23 cellular contexts compared by ENCODE assay signal in genomic region chr17:78458739-78459335, GRCh38.
DNase-seq lines count a peak whose midpoint lies in the region; ATAC-seq, FAIRE-seq and TF ChIP-seq lines count a peak whose summit lies in the region.
"Had no signal": no experiment of that assay in that cellular context is flagged by ENCODE, and none has a peak within 500 bp of the region (broad histone marks: within the 10 kb centered on the region; RNA-seq: fewer than 3 reads in every experiment).

No MANE protein-coding gene starts in this region.

- intact Hi-C loops in MCF 10A (cut with micrococcal nuclease), result no loop called here
- intact Hi-C loops in body of pancreas (cut with DNase I), result no loop called here

- H3K4me3 ChIP-seq in GM23338 (no peak overlapping the region), osteoblast (ENCODE audit: insufficient read depth, low read length) (no peak overlapping the region), smooth muscle cell (no peak overlapping the region), body of pancreas (no peak overlapping the region), SK-N-SH (ENCODE audit: low read depth in 2 of 2, low read length in 1 of 2) (no peak overlapping the region)
- H3K4me3 ChIP-seq: cardiac muscle cell, heart right ventricle, spleen, thoracic aorta had no signal

- H3K4me1 ChIP-seq in GM23338 (ENCODE audit: insufficient read depth), result no peaks in the 10 kb centered on the region
- no peaks in the 10 kb centered on the region for H3K4me1 ChIP-seq in osteoblast (ENCODE audit: insufficient read depth, low read length)
- no peaks in the 10 kb centered on the region for H3K4me1 ChIP-seq in smooth muscle cell (ENCODE audit: low read depth)
- H3K4me1 ChIP-seq in body of pancreas, result no peaks in the 10 kb centered on the region
- H3K4me1 ChIP-seq in SK-N-SH (ENCODE audit: control insufficient read depth in 1 of 2, insufficient read depth in 2 of 2, low read depth in 1 of 2, low read length in 1 of 2), result no peaks in the 10 kb centered on the region; a peak in 1 of 4 replicates
- H3K4me1 ChIP-seq: heart right ventricle, spleen had no signal

- H3K36me3 ChIP-seq in GM23338 (ENCODE audit: insufficient read depth) (no peaks in the 10 kb centered on the region; the same call in 1 of the 2 replicates), osteoblast (ENCODE audit: insufficient read depth, low read length) (no peaks in the 10 kb centered on the region), smooth muscle cell (ENCODE audit: low read depth) (no peaks in the 10 kb centered on the region), body of pancreas (replicated peaks in 1 of 2; ENCODE audit: insufficient read depth in 1 of 2, low read depth in 2 of 2) (no peaks in the 10 kb centered on the region), SK-N-SH (replicated peaks in 1 of 2; ENCODE audit: control insufficient read depth in 1 of 2, insufficient read depth in 2 of 2, low read length in 1 of 2) (no peaks in the 10 kb centered on the region)
- H3K36me3 ChIP-seq: cardiac muscle cell, heart right ventricle, spleen, thoracic aorta had no signal

- DNase-seq in GM23338 (ENCODE audit: low spot score) (no peak), NCI-H524 (lab: John Stamatoyannopoulos, UW) (peak; percentile 98 to 99), frontal cortex (ENCODE audit: low spot score in 2 of 2) (peak; percentile 79 to 83), osteoblast (ENCODE audit: insufficient read length, low spot score, missing footprints) (peak; percentile 73), smooth muscle cell (lab: John Stamatoyannopoulos, UW; ENCODE audit: unreplicated experiment) (no peak), MCF 10A (ENCODE audit: unreplicated experiment) (no peak), body of pancreas (no peak), SK-N-SH (no peak)
- DNase-seq: activated CD8-positive, alpha-beta memory T cell treated with anti-CD3 and anti-CD28 coated beads for 24 hours; COR-L47; effector memory CD8-positive, alpha-beta T cell; H9; heart right ventricle; naive thymus-derived CD8-positive, alpha-beta T cell; NCI-H1048; SIG-M5; spleen; T-helper 17 cell had no signal

- H3K27ac Mint-ChIP-seq in GM23338 (no peak overlapping the region), MCF 10A (ENCODE audit: low read depth, unreplicated experiment) (no peak overlapping the region)
- H3K27ac Mint-ChIP-seq: activated naive CD8-positive, alpha-beta T cell; effector memory CD8-positive, alpha-beta T cell; H9; T-helper 17 cell; WTC11 had no signal

- H3K4me3 Mint-ChIP-seq in GM23338 (no peak overlapping the region), MCF 10A (ENCODE audit: unreplicated experiment) (no peak overlapping the region)
- H3K4me3 Mint-ChIP-seq: activated naive CD8-positive, alpha-beta T cell; effector memory CD8-positive, alpha-beta T cell; H9; naive thymus-derived CD8-positive, alpha-beta T cell; T-helper 17 cell; WTC11 had no signal

- no peak for FAIRE-seq in frontal cortex (lab: Jason Lieb, UNC)
- FAIRE-seq: islet of Langerhans had no signal

- H3K9me3 Mint-ChIP-seq in GM23338 (no peaks in the 10 kb centered on the region), MCF 10A (ENCODE audit: unreplicated experiment) (no peaks in the 10 kb centered on the region)
- H3K9me3 Mint-ChIP-seq: effector memory CD8-positive, alpha-beta T cell; H9; naive thymus-derived CD8-positive, alpha-beta T cell; WTC11 had no signal

- H3K27ac ChIP-seq in GM23338 (ENCODE audit: low read depth), result no peak overlapping the region
- H3K27ac ChIP-seq in osteoblast (ENCODE audit: low read depth, low read length), result no peak overlapping the region
- no peak overlapping the region for H3K27ac ChIP-seq in smooth muscle cell (ENCODE audit: low read depth)
- H3K27ac ChIP-seq in body of pancreas, result no peak overlapping the region
- H3K27ac ChIP-seq in SK-N-SH (ENCODE audit: low read depth in 2 of 2, low read length in 1 of 2), result no peak overlapping the region
- H3K27ac ChIP-seq: cardiac muscle cell, heart right ventricle, spleen, thoracic aorta had no signal

- TF ChIP-seq POLR2A in body of pancreas (IDR thresholded peaks at IDR 0.05), result no peak

- POLR2A ChIA-PET in MCF 10A (lab: Yijun Ruan, JAX) (no interaction called here), SK-N-SH (lab: Yijun Ruan, JAX) (no interaction called here)

- H3K36me3 Mint-ChIP-seq in GM23338 (ENCODE audit: low read depth) (no peaks in the 10 kb centered on the region), MCF 10A (ENCODE audit: insufficient read depth, unreplicated experiment) (no peaks in the 10 kb centered on the region)
- H3K36me3 Mint-ChIP-seq: activated naive CD8-positive, alpha-beta T cell; naive thymus-derived CD8-positive, alpha-beta T cell; WTC11 had no signal

- H3K27me3 Mint-ChIP-seq in GM23338 (ENCODE audit: insufficient read depth, low read depth, poor library complexity) (no peaks in the 10 kb centered on the region), MCF 10A (ENCODE audit: insufficient read depth, unreplicated experiment) (no peaks in the 10 kb centered on the region)
- H3K27me3 Mint-ChIP-seq: activated naive CD8-positive, alpha-beta T cell; effector memory CD8-positive, alpha-beta T cell; T-helper 17 cell had no signal

- WGBS in smooth muscle cell (ENCODE audit: low lambda C conversion rate), result 97% methylated on average over 37 of the region's 37 CpGs
- WGBS in body of pancreas, 2 donors, result 85 to 92% methylated on average over 27 to 37 of the region's 37 CpGs
- 87% methylated on average over 25 of the region's 37 CpGs for WGBS in SK-N-SH (ENCODE audit: low lambda C conversion rate)

- TF ChIP-seq RAD21 in SK-N-SH (IDR thresholded peaks at IDR 0.05; ENCODE audit: low read length), result no peak

- H3K9ac ChIP-seq in smooth muscle cell (ENCODE audit: low read depth), result no peak overlapping the region
- no peak overlapping the region for H3K9ac ChIP-seq in SK-N-SH

- peak overlapping the region; percentile 14; the same call in 1 of the 2 replicates for H2AFZ ChIP-seq in GM23338
- no peak overlapping the region for H2AFZ ChIP-seq in osteoblast (ENCODE audit: low read length)
- H2AFZ ChIP-seq in smooth muscle cell (ENCODE audit: low read depth), result no peak overlapping the region
- no peak overlapping the region for H2AFZ ChIP-seq in SK-N-SH (ENCODE audit: low read depth)

- no peaks in the 10 kb centered on the region for H3K9me2 ChIP-seq in GM23338 (ENCODE audit: insufficient read depth)
- H3K9me2 ChIP-seq in SK-N-SH, result no peaks in the 10 kb centered on the region

- CTCF ChIA-PET in MCF 10A (lab: Yijun Ruan, JAX), result no interaction called here
- CTCF ChIA-PET in SK-N-SH (lab: Yijun Ruan, JAX), result interaction anchor here (1.0 to 1.9 kb wide), 5 partner anchors 13 to 249 kb away, joined by 3 to 7 read pairs (median 4); no protein-coding TSS in a partner anchor

- H3K4me1 Mint-ChIP-seq in GM23338 (0 out of 3 replicates have a peak, but pooled peaks cover 5% of the 10 kb centered on the region), MCF 10A (ENCODE audit: insufficient read depth, unreplicated experiment) (no peaks in the 10 kb centered on the region)
- H3K4me1 Mint-ChIP-seq: naive thymus-derived CD8-positive, alpha-beta T cell; T-helper 17 cell; WTC11 had no signal

- H3K4me2 ChIP-seq in GM23338, result no peak overlapping the region
- H3K4me2 ChIP-seq in osteoblast (ENCODE audit: insufficient read depth, low read length), result no peak overlapping the region
- H3K4me2 ChIP-seq in smooth muscle cell, result no peak overlapping the region
- no peak overlapping the region for H3K4me2 ChIP-seq in SK-N-SH

- no peaks in the 10 kb centered on the region for H3K79me2 ChIP-seq in GM23338 (replicated peaks; ENCODE audit: insufficient read depth)
- no peaks in the 10 kb centered on the region for H3K79me2 ChIP-seq in osteoblast (ENCODE audit: insufficient read depth, low read length)
- no peaks in the 10 kb centered on the region for H3K79me2 ChIP-seq in smooth muscle cell (ENCODE audit: low read depth)
- no peaks in the 10 kb centered on the region for H3K79me2 ChIP-seq in SK-N-SH (ENCODE audit: insufficient read depth)

- H3F3A ChIP-seq in GM23338 (replicated peaks; ENCODE audit: low read depth) (no peaks in the 10 kb centered on the region), smooth muscle cell (ENCODE audit: low read depth) (no peaks in the 10 kb centered on the region), SK-N-SH (replicated peaks; ENCODE audit: insufficient read depth) (no peaks in the 10 kb centered on the region)

- H4K20me1 ChIP-seq in GM23338 (replicated peaks; ENCODE audit: insufficient read depth) (no peaks in the 10 kb centered on the region), osteoblast (ENCODE audit: insufficient read depth, low read length) (no peaks in the 10 kb centered on the region), smooth muscle cell (ENCODE audit: low read depth) (no peaks in the 10 kb centered on the region), SK-N-SH (ENCODE audit: insufficient read depth) (no peaks in the 10 kb centered on the region)

- H3K9me3 ChIP-seq in osteoblast (ENCODE audit: low read depth, low read length), result no peaks in the 10 kb centered on the region
- no peaks in the 10 kb centered on the region for H3K9me3 ChIP-seq in smooth muscle cell (replicated peaks; ENCODE audit: low read depth)
- H3K9me3 ChIP-seq in body of pancreas, result no peaks in the 10 kb centered on the region
- H3K9me3 ChIP-seq in SK-N-SH, result no peaks in the 10 kb centered on the region
- H3K9me3 ChIP-seq: heart right ventricle, spleen, thoracic aorta had no signal

- ATAC-seq in GM23338, result peak; percentile 41; the same call in 1 of the 3 replicates
- ATAC-seq in body of pancreas, result no peak
- ATAC-seq: effector memory CD8-positive, alpha-beta T cell; heart right ventricle; naive thymus-derived CD8-positive, alpha-beta T cell; T-helper 17 cell; WTC11 had no signal

- no peaks in the 10 kb centered on the region for H3K27me3 ChIP-seq in GM23338 (ENCODE audit: insufficient read depth)
- peaks cover 6% of the 10 kb centered on the region for H3K27me3 ChIP-seq in osteoblast (ENCODE audit: insufficient read depth, low read length)
- H3K27me3 ChIP-seq in smooth muscle cell (ENCODE audit: low read depth), result no peaks in the 10 kb centered on the region
- no peaks in the 10 kb centered on the region for H3K27me3 ChIP-seq in body of pancreas
- no peaks in the 10 kb centered on the region for H3K27me3 ChIP-seq in SK-N-SH (ENCODE audit: insufficient read depth)
- H3K27me3 ChIP-seq: cardiac muscle cell, heart right ventricle, spleen had no signal

- no peak for TF ChIP-seq EP300 in SK-N-SH (IDR thresholded peaks at IDR 0.05; ENCODE audit: borderline replicate concordance in 1 of 2, low read depth in 1 of 2, low read length in 1 of 2)

- TF ChIP-seq CTCF in GM23338 (conservative IDR thresholded peaks at IDR 0.05; ENCODE audit: low read depth in 2 of 2) (no peak), osteoblast (IDR thresholded peaks at IDR 0.05; ENCODE audit: extremely low read depth, low read depth, low read length) (no peak), smooth muscle cell (IDR thresholded peaks at IDR 0.05; ENCODE audit: borderline replicate concordance, insufficient read depth, poor library complexity, severe bottlenecking) (no peak), MCF 10A (IDR thresholded peaks at IDR 0.05; ENCODE audit: unreplicated experiment) (no peak), body of pancreas (IDR thresholded peaks at IDR 0.05) (no peak), SK-N-SH (IDR thresholded peaks at IDR 0.05) (no peak)

- BruUV-seq in MCF 10A (replicated peaks; lab: Mats Ljungman, UMichigan), result no TSS peak

TF ChIP-seq in GM23338, 12 proteins besides CTCF, POLR2A, EP300 and RAD21 (continues in another document):
- TF ChIP-seq NANOG (IDR thresholded peaks at IDR 0.05; ENCODE audit: borderline replicate concordance), result no peak

Comparison
In these comparisons a context has a peak if more than half of its experiments do, and no peak if none do; other contexts are left out.
1. DNase-seq: peak in NCI-H524 (2 of 2), frontal cortex (2 of 2) and osteoblast (single experiment); none in GM23338 (single experiment), smooth muscle cell (single experiment), MCF 10A (single experiment), body of pancreas (0 of 4) and SK-N-SH (single experiment).